14 cellular contexts compared by ENCODE assay signal in the genomic region with DNA sequence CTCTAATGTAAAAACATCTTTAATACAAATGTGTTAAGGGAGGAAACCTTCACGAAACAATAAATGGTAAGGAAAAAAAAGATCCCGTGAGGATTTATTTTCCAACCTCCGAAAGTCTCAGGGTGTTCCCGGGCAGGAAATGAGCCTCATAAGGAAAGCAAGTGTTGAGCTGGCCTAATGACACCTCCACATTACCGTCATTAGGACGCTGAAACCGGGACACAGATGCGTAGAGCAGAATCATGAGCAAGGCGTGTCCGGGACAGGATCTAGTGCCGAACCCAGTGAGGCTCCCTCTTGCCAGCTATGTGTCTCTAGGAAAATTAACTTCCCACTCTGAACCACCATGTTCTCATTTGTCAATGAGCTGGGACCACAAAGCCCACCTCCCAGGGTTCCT. TPM values are rescaled to one million over a fixed set of nuclear protein-coding genes. Genes with fewer than 3 reads are reported as not detected.
DNase-seq lines count a peak whose midpoint lies in the region; ATAC-seq and TF ChIP-seq lines count a peak whose summit lies in the region.
"Had no signal": no experiment of that assay in that cellular context is flagged by ENCODE, and none has a peak within 500 bp of the region (broad histone marks: within the 10 kb centered on the region; RNA-seq: fewer than 3 reads in every experiment).

No MANE protein-coding gene starts in this region.

- H3K9me3 ChIP-seq in right atrium auricular region (no peaks in the 10 kb centered on the region), testis (no peaks in the 10 kb centered on the region)

- H2AK5ac ChIP-seq in mesendoderm (ENCODE audit: low read length) = no peak overlapping the region

- H3K23ac ChIP-seq in mesendoderm (ENCODE audit: low read length) = no peak overlapping the region

- TF ChIP-seq POLR2A in testis (IDR thresholded peaks at IDR 0.05) = no peak

- H3K27ac ChIP-seq in right atrium auricular region = peak overlapping the region; percentile 44 to 52
- peak overlapping the region in 1 of 2 donors; percentile 43 for H3K27ac ChIP-seq in testis
- no peak overlapping the region for H3K27ac ChIP-seq in dorsolateral prefrontal cortex
- no peak overlapping the region for H3K27ac ChIP-seq in mesendoderm (ENCODE audit: low read depth, low read length)
- H3K27ac ChIP-seq: cardiac muscle cell had no signal

- no peak overlapping the region for H2BK5ac ChIP-seq in mesendoderm (ENCODE audit: low read length)

- TF ChIP-seq CTCF in right atrium auricular region (IDR thresholded peaks at IDR 0.05) (no peak), testis (IDR thresholded peaks at IDR 0.05) (no peak), dorsolateral prefrontal cortex (IDR thresholded peaks at IDR 0.05 in 54 of 56, conservative IDR thresholded peaks at IDR 0.05 in 2 of 56; ENCODE audit: low read depth in 1 of 56, partially characterized antibody in 56 of 56) (no peak)

- no peak overlapping the region for H3K4me3 Mint-ChIP-seq in activated naive CD4-positive, alpha-beta T cell treated with anti-CD3 and anti-CD28 coated beads for 36 hours
- no peak overlapping the region for H3K4me3 Mint-ChIP-seq in activated T-helper 2 cell treated with anti-CD3 and anti-CD28 coated beads, Interferon-gamma antibody, Interleukin-2, Interleukin-4, amounts not matched to agents 10 μg/mL and 5 μg/mL and 100 μg/mL, durations not matched to agents 14 hours and 24 hours and 36 hours (ENCODE audit: low read depth)

- no peak for ATAC-seq in GM21825 (IDR thresholded peaks at IDR 0.05; ENCODE audit: unreplicated experiment)
- ATAC-seq: GM12878, Panc1 had no signal

- H3K27ac Mint-ChIP-seq in activated naive CD4-positive, alpha-beta T cell treated with anti-CD3 and anti-CD28 coated beads for 36 hours = peak overlapping the region; percentile 76
- H3K27ac Mint-ChIP-seq in activated T-helper 2 cell treated with anti-CD3 and anti-CD28 coated beads, Interferon-gamma antibody, Interleukin-2, Interleukin-4, amounts not matched to agents 10 μg/mL and 5 μg/mL and 100 μg/mL, durations not matched to agents 14 hours and 24 hours and 36 hours = peak overlapping the region; percentile 86

- H2BK120ac ChIP-seq in mesendoderm (ENCODE audit: low read depth, low read length) = no peak overlapping the region

- peaks cover 0 to 10% of the 10 kb centered on the region in 2 donors for H3K4me1 ChIP-seq in right atrium auricular region
- no peaks in the 10 kb centered on the region for H3K4me1 ChIP-seq in testis
- no peaks in the 10 kb centered on the region for H3K4me1 ChIP-seq in mesendoderm (ENCODE audit: control insufficient read depth, low read depth, low read length)

- no peaks in the 10 kb centered on the region for H3K27me3 ChIP-seq in right atrium auricular region
- no peaks in the 10 kb centered on the region for H3K27me3 ChIP-seq in testis
- H3K27me3 ChIP-seq in dorsolateral prefrontal cortex = no peaks in the 10 kb centered on the region
- H3K27me3 ChIP-seq in mesendoderm (ENCODE audit: insufficient read depth, low read length, poor library complexity) = no peaks in the 10 kb centered on the region
- H3K27me3 ChIP-seq: cardiac muscle cell had no signal

- 51 to 63% methylated on average over 11 of the region's 11 CpGs for WGBS in testis, 2 donors
- no CpG with 5 or more reads among the region's 11 CpGs for WGBS in mesendoderm (ENCODE audit: extremely low coverage, insufficient coverage, low lambda C conversion rate)

- no peak overlapping the region for H3K56ac ChIP-seq in mesendoderm (ENCODE audit: low read length)

- no peaks in the 10 kb centered on the region for H3K9me3 Mint-ChIP-seq in activated naive CD4-positive, alpha-beta T cell treated with anti-CD3 and anti-CD28 coated beads for 36 hours
- H3K9me3 Mint-ChIP-seq in activated T-helper 2 cell treated with anti-CD3 and anti-CD28 coated beads, Interferon-gamma antibody, Interleukin-2, Interleukin-4, amounts not matched to agents 10 μg/mL and 5 μg/mL and 100 μg/mL, durations not matched to agents 14 hours and 24 hours and 36 hours = no peaks in the 10 kb centered on the region

- H4K5ac ChIP-seq in mesendoderm (ENCODE audit: low read length) = no peak overlapping the region

- H3K4ac ChIP-seq in mesendoderm (ENCODE audit: low read depth, low read length) = no peak overlapping the region

- H3K27me3 Mint-ChIP-seq in activated naive CD4-positive, alpha-beta T cell treated with anti-CD3 and anti-CD28 coated beads for 36 hours (ENCODE audit: low read depth) = no peaks in the 10 kb centered on the region
- H3K27me3 Mint-ChIP-seq in activated T-helper 2 cell treated with anti-CD3 and anti-CD28 coated beads, Interferon-gamma antibody, Interleukin-2, Interleukin-4, amounts not matched to agents 10 μg/mL and 5 μg/mL and 100 μg/mL, durations not matched to agents 14 hours and 24 hours and 36 hours (ENCODE audit: low read depth) = no peaks in the 10 kb centered on the region

- no peak overlapping the region for H3K9ac ChIP-seq in mesendoderm (ENCODE audit: low read length)

- no peak overlapping the region for H3K4me2 ChIP-seq in mesendoderm (ENCODE audit: low read length)

- CTCF ChIA-PET in activated naive CD4-positive, alpha-beta T cell treated with anti-CD3 and anti-CD28 coated beads for 36 hours (lab: Charles Lee) = interaction anchor here (0.9 kb wide), 1 partner anchor 98 kb away, joined by 3 read pairs; no protein-coding TSS in a partner anchor

- peaks cover 52% of the 10 kb centered on the region for H3K4me1 Mint-ChIP-seq in activated naive CD4-positive, alpha-beta T cell treated with anti-CD3 and anti-CD28 coated beads for 36 hours (ENCODE audit: low read depth)
- H3K4me1 Mint-ChIP-seq in activated T-helper 2 cell treated with anti-CD3 and anti-CD28 coated beads, Interferon-gamma antibody, Interleukin-2, Interleukin-4, amounts not matched to agents 10 μg/mL and 5 μg/mL and 100 μg/mL, durations not matched to agents 14 hours and 24 hours and 36 hours (ENCODE audit: low read depth) = peaks cover 32% of the 10 kb centered on the region

- DNase-seq in activated naive CD4-positive, alpha-beta T cell treated with anti-CD3 and anti-CD28 coated beads for 36 hours = peak; percentile 33
- DNase-seq in activated naive CD4-positive, alpha-beta T cell (lab: John Stamatoyannopoulos, UW) = no peak
- DNase-seq in activated T-helper 2 cell treated with anti-CD3 and anti-CD28 coated beads, Interferon-gamma antibody, Interleukin-2, Interleukin-4, amounts not matched to agents 10 μg/mL and 5 μg/mL and 100 μg/mL, durations not matched to agents 14 hours and 24 hours and 36 hours (ENCODE audit: low spot score) = no peak
- no peak for DNase-seq in right atrium auricular region (ENCODE audit: low spot score)
- peak; percentile 50 for DNase-seq in testis
- no peak for DNase-seq in dorsolateral prefrontal cortex
- no peak for DNase-seq in mesendoderm
- DNase-seq: DMS79 treated with DMSO at 0.1 percent for 48 hours, HCEC 1CT, NCI-H510A treated with DMSO at 0.1 percent for 48 hours had no signal

- no peak overlapping the region for H2BK15ac ChIP-seq in mesendoderm (replicated peaks; ENCODE audit: low read depth)

- intact Hi-C loops in activated naive CD4-positive, alpha-beta T cell treated with anti-CD3 and anti-CD28 coated beads for 36 hours (cut with micrococcal nuclease) = no loop called here
- intact Hi-C loops in activated T-helper 2 cell treated with anti-CD3 and anti-CD28 coated beads, Interferon-gamma antibody, Interleukin-2, Interleukin-4, amounts not matched to agents 10 μg/mL and 5 μg/mL and 100 μg/mL, durations not matched to agents 14 hours and 24 hours and 36 hours (cut with micrococcal nuclease) = no loop called here
- intact Hi-C loops in testis (cut with DNase I; ENCODE audit: low total_unique reads) = no loop called here
- intact Hi-C loops in dorsolateral prefrontal cortex (cut with DNase I) = no loop called here

- H3K18ac ChIP-seq in mesendoderm (ENCODE audit: low read length) = no peak overlapping the region

- H3K4me3 ChIP-seq in right atrium auricular region (no peak overlapping the region), testis (no peak overlapping the region), dorsolateral prefrontal cortex (no peak overlapping the region), mesendoderm (ENCODE audit: low read length) (no peak overlapping the region)
- H3K4me3 ChIP-seq: cardiac muscle cell, GM12878 had no signal

- H3K79me2 ChIP-seq in mesendoderm (ENCODE audit: control insufficient read depth, insufficient read depth, low read length) = no peaks in the 10 kb centered on the region

- peaks cover 3% of the 10 kb centered on the region for H3K79me1 ChIP-seq in mesendoderm (ENCODE audit: low read length)

- H3K36me3 ChIP-seq in right atrium auricular region (peaks cover 85% of the 10 kb centered on the region), testis (ENCODE audit: low read depth, missing control alignments) (no peaks in the 10 kb centered on the region), mesendoderm (ENCODE audit: control insufficient read depth, insufficient read depth, low read length) (peaks cover 18% of the 10 kb centered on the region)

- no peak overlapping the region for H4K8ac ChIP-seq in mesendoderm (ENCODE audit: low read depth, low read length)

- H3K36me3 Mint-ChIP-seq in activated naive CD4-positive, alpha-beta T cell treated with anti-CD3 and anti-CD28 coated beads for 36 hours (ENCODE audit: low read depth) = peaks cover 66% of the 10 kb centered on the region
- H3K36me3 Mint-ChIP-seq in activated T-helper 2 cell treated with anti-CD3 and anti-CD28 coated beads, Interferon-gamma antibody, Interleukin-2, Interleukin-4, amounts not matched to agents 10 μg/mL and 5 μg/mL and 100 μg/mL, durations not matched to agents 14 hours and 24 hours and 36 hours (ENCODE audit: low read depth) = peaks cover 80% of the 10 kb centered on the region

RNA-seq across cellular contexts. Expression of gene CYTH1, which starts 22.7 kb away (rescaled TPM):
- total RNA-seq in activated naive CD4-positive, alpha-beta T cell treated with anti-CD3 and anti-CD28 coated beads for 36 hours = 100 to 1,000 TPM; 145 to 149 TPM
- 83.5 and 95.7 TPM in 2 replicates for total RNA-seq in activated T-helper 2 cell treated with anti-CD3 and anti-CD28 coated beads, Interferon-gamma antibody, Interleukin-2, Interleukin-4, amounts not matched to agents 10 μg/mL and 5 μg/mL and 100 μg/mL, durations not matched to agents 14 hours and 24 hours and 36 hours
- 10 to 100 TPM; 23.8 to 31.0 TPM for total RNA-seq in right atrium auricular region
- 10 to 100 TPM; 42.2 to 47.9 TPM for total RNA-seq in testis
- 40.8 TPM for polyA plus RNA-seq in testis (ENCODE audit: insufficient read depth, low read depth, low replicate concordance)
- 100 to 1,000 TPM in 67 of 120 experiments, 10 to 100 TPM in 53; 70.0 to 339 (median 108) TPM for total RNA-seq in dorsolateral prefrontal cortex
- polyA plus RNA-seq in mesendoderm (2013, experiment 1 of 2) = 6.8 TPM
- polyA plus RNA-seq in mesendoderm (2013, experiment 2 of 2) = 6.3 TPM

RNA-seq across cellular contexts. Expression of gene USP36, which starts 35.8 kb away (rescaled TPM):
- total RNA-seq in activated naive CD4-positive, alpha-beta T cell treated with anti-CD3 and anti-CD28 coated beads for 36 hours = 10 to 100 TPM; 65.3 to 68.7 TPM
- total RNA-seq in activated T-helper 2 cell treated with anti-CD3 and anti-CD28 coated beads, Interferon-gamma antibody, Interleukin-2, Interleukin-4, amounts not matched to agents 10 μg/mL and 5 μg/mL and 100 μg/mL, durations not matched to agents 14 hours and 24 hours and 36 hours = 103 and 105 TPM in 2 replicates
- 10 to 100 TPM; 15.4 to 18.1 TPM for total RNA-seq in right atrium auricular region
- 10 to 100 TPM; 77.5 to 79.8 TPM for total RNA-seq in testis
- polyA plus RNA-seq in testis (ENCODE audit: insufficient read depth, low read depth, low replicate concordance) = 32.8 TPM
- 10 to 100 TPM; 39.1 to 90.9 (median 60.5) TPM for total RNA-seq in dorsolateral prefrontal cortex
- 51.3 TPM for polyA plus RNA-seq in mesendoderm (2013, experiment 1 of 2)
- 53.0 TPM for polyA plus RNA-seq in mesendoderm (2013, experiment 2 of 2)

Comparison
In these comparisons a context has a peak if more than half of its experiments do, and no peak if none do; other contexts are left out.
1. DNase-seq: peak in activated naive CD4-positive, alpha-beta T cell treated with anti-CD3 and anti-CD28 coated beads for 36 hours (single experiment) and testis (single experiment); none in activated naive CD4-positive, alpha-beta T cell (0 of 4), activated T-helper 2 cell treated with anti-CD3 and anti-CD28 coated beads, Interferon-gamma antibody, Interleukin-2, Interleukin-4, amounts not matched to agents 10 μg/mL and 5 μg/mL and 100 μg/mL, durations not matched to agents 14 hours and 24 hours and 36 hours (single experiment), right atrium auricular region (single experiment), dorsolateral prefrontal cortex (0 of 10) and mesendoderm (single experiment).
2. H3K27ac ChIP-seq: peak in right atrium auricular region (2 of 2); none in dorsolateral prefrontal cortex (0 of 59) and mesendoderm (single experiment).